ENCODE assay signal across 25 cellular contexts in the genomic region with DNA sequence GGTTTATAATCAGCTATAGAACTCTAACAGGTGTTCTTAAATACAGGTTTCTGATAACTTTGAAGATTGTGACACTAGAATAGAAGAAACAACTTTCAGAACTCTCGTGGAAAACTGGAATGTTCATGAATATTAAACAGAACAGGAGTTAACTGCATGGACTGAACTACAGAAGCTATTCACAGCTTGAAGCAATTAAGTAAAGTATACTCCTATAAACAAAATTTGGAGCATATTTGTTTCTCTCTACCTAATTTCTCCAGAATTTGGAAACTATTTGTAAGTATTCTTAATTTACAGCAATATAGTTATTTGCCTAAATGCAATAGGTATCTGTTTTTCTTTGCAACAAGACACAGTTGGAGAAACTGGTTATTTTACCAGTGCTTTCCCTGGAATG.
DNase-seq lines count a peak whose midpoint lies in the region; FAIRE-seq and TF ChIP-seq lines count a peak whose summit lies in the region.
"Had no signal": no experiment of that assay in that cellular context is flagged by ENCODE, and none has a peak within 500 bp of the region (broad histone marks: within the 10 kb centered on the region; RNA-seq: fewer than 3 reads in every experiment).

No MANE protein-coding gene starts in this region.

- no peak overlapping the region for H4K91ac ChIP-seq in mesenchymal stem cell (ENCODE audit: low read length)

- no peak overlapping the region for H3K4me3 Mint-ChIP-seq in Calu3 (ENCODE audit: low read depth, unreplicated experiment)
- H3K4me3 Mint-ChIP-seq: CD8-positive, alpha-beta memory T cell had no signal

- CTCF ChIA-PET in Calu3 (lab: Charles Lee) = no interaction called here

- H3K9ac ChIP-seq in mesenchymal stem cell (ENCODE audit: low read length) = no peak overlapping the region
- H3K9ac ChIP-seq: BLaER1 treated with 17β-estradiol and CSF1 and Interleukin-3, amounts not matched to agents 10 nM and 100 nM; GM23248; SK-N-SH had no signal

- BruUV-seq in Calu3 (replicated peaks; lab: Mats Ljungman, UMichigan) = no TSS peak

- H3K79me1 ChIP-seq in mesenchymal stem cell (replicated peaks; ENCODE audit: low read length, poor library complexity, severe bottlenecking) = no peaks in the 10 kb centered on the region

- no peaks in the 10 kb centered on the region for H3K36me3 ChIP-seq in mesenchymal stem cell (ENCODE audit: control insufficient read depth in 1 of 2, insufficient read depth in 2 of 2, low read depth in 1 of 2, low read length in 2 of 2)
- H3K36me3 ChIP-seq: BLaER1 treated with 17β-estradiol and CSF1 and Interleukin-3, amounts not matched to agents 10 nM and 100 nM; HAP-1 had no signal

- no peak overlapping the region for H3K27ac ChIP-seq in mesenchymal stem cell (ENCODE audit: low read length, poor library complexity, severe bottlenecking)
- H3K27ac ChIP-seq: BLaER1 treated with 17β-estradiol and CSF1 and Interleukin-3, amounts not matched to agents 10 nM and 100 nM; GM23248; HL-60 had no signal

- H3K4me1 ChIP-seq in mesenchymal stem cell (ENCODE audit: control insufficient read depth, insufficient read depth, low read depth, low read length) = no peaks in the 10 kb centered on the region
- H3K4me1 ChIP-seq: HAP-1 had no signal

- H4K8ac ChIP-seq in mesenchymal stem cell (ENCODE audit: low read length) = no peak overlapping the region

- no peak overlapping the region for H2BK15ac ChIP-seq in mesenchymal stem cell (ENCODE audit: low read depth, poor library complexity, severe bottlenecking)

- no peak overlapping the region for H3K14ac ChIP-seq in mesenchymal stem cell (ENCODE audit: low read length in 2 of 2)

- no peak overlapping the region for H2BK5ac ChIP-seq in mesenchymal stem cell (ENCODE audit: low read depth, low read length, poor library complexity, severe bottlenecking)

- FAIRE-seq in urothelium cell line (lab: Jason Lieb, UNC) = no peak
- FAIRE-seq: D721Med, GM12878 had no signal

- H2BK12ac ChIP-seq in mesenchymal stem cell (ENCODE audit: low read length in 2 of 2) = no peak overlapping the region

- no peak overlapping the region for H3K18ac ChIP-seq in mesenchymal stem cell (ENCODE audit: low read depth in 1 of 2, low read length in 2 of 2)

- H3K4me3 ChIP-seq in mesenchymal stem cell (ENCODE audit: insufficient read depth in 1 of 2, low read depth in 1 of 2, low read length in 2 of 2) = no peak overlapping the region
- H3K4me3 ChIP-seq: BLaER1 treated with 17β-estradiol and CSF1 and Interleukin-3, amounts not matched to agents 10 nM and 100 nM; GM12878; GM23248; HAP-1 had no signal

- no peak overlapping the region for H3K27ac Mint-ChIP-seq in Calu3 (ENCODE audit: unreplicated experiment)
- H3K27ac Mint-ChIP-seq: CD8-positive, alpha-beta memory T cell had no signal

- H3K9me3 Mint-ChIP-seq in Calu3 (ENCODE audit: low read depth, unreplicated experiment) = peaks cover 11% of the 10 kb centered on the region

- WGBS in mesenchymal stem cell = no CpG with 5 or more reads among the region's 1 CpG

- no peak overlapping the region for H2BK120ac ChIP-seq in mesenchymal stem cell (ENCODE audit: low read depth, low read length)

- H2AFZ ChIP-seq in mesenchymal stem cell (ENCODE audit: low read depth, low read length) = no peak overlapping the region
- H2AFZ ChIP-seq: GM23248 had no signal

- H3K27me3 ChIP-seq in mesenchymal stem cell (ENCODE audit: control insufficient read depth in 1 of 2, insufficient read depth in 1 of 2, low read length in 2 of 2) = no peaks in the 10 kb centered on the region
- H3K27me3 ChIP-seq: BLaER1 treated with 17β-estradiol and CSF1 and Interleukin-3, amounts not matched to agents 10 nM and 100 nM had no signal

- no peak overlapping the region for H3K4me2 ChIP-seq in mesenchymal stem cell (ENCODE audit: low read length, poor library complexity, severe bottlenecking)
- H3K4me2 ChIP-seq: BLaER1 treated with 17β-estradiol and CSF1 and Interleukin-3, amounts not matched to agents 10 nM and 100 nM; SK-N-SH had no signal

- H3K9me3 ChIP-seq in mesenchymal stem cell (ENCODE audit: control insufficient read depth, low read length) = peaks cover 26% of the 10 kb centered on the region
- H3K9me3 ChIP-seq: HAP-1, SK-N-SH had no signal

- peak; percentile 23 for DNase-seq in DMS53 (lab: John Stamatoyannopoulos, UW)
- no peak for DNase-seq in DMS53 treated with DMSO at 0.1 percent for 48 hours (lab: John Stamatoyannopoulos, UW; ENCODE audit: unreplicated experiment)
- peak; percentile 4 for DNase-seq in LHCN-M2 (ENCODE audit: low read depth)
- DNase-seq in amniotic epithelial cell (ENCODE audit: low read depth) = peak; percentile 0
- DNase-seq in mesenchymal stem cell = peak; percentile 8
- no peak for DNase-seq in SHP77 (lab: John Stamatoyannopoulos, UW)
- DNase-seq in urothelium cell line (ENCODE audit: low spot score) = no peak
- no peak for DNase-seq in Calu3
- DNase-seq: 8988T, DND-41, GM23248, KBM-7, NCI-H1436, NCI-H1930, NCI-H226, NCI-H510A treated with DMSO at 0.1 percent for 48 hours, NCI-H774, Right ventricle myocardium superior, SK-N-SH had no signal

- no peaks in the 10 kb centered on the region for H3K27me3 Mint-ChIP-seq in Calu3 (ENCODE audit: unreplicated experiment)
- H3K27me3 Mint-ChIP-seq: CD8-positive, alpha-beta memory T cell had no signal

- intact Hi-C loops in Calu3 (cut with micrococcal nuclease; ENCODE audit: unreplicated experiment) = no loop called here

- no peak overlapping the region for H3K4ac ChIP-seq in mesenchymal stem cell (ENCODE audit: low read depth in 1 of 2, low read length in 2 of 2)

- no peak for TF ChIP-seq CTCF in Calu3 (IDR thresholded peaks at IDR 0.05; ENCODE audit: unreplicated experiment)

- H3K4me1 Mint-ChIP-seq in Calu3 (ENCODE audit: low read depth, unreplicated experiment) = no peaks in the 10 kb centered on the region
- H3K4me1 Mint-ChIP-seq: CD8-positive, alpha-beta memory T cell had no signal

- no peaks in the 10 kb centered on the region for H3K36me3 Mint-ChIP-seq in Calu3 (ENCODE audit: insufficient read depth, unreplicated experiment)
- H3K36me3 Mint-ChIP-seq: CD8-positive, alpha-beta memory T cell had no signal

- H2AK5ac ChIP-seq in mesenchymal stem cell (ENCODE audit: low read length, severe bottlenecking) = no peak overlapping the region

- no peak overlapping the region for H3K23ac ChIP-seq in mesenchymal stem cell (ENCODE audit: low read length in 2 of 2)

Comparison
In these comparisons a context has a peak if more than half of its experiments do, and no peak if none do; other contexts are left out.
1. DNase-seq: peak in DMS53 (single experiment), LHCN-M2 (single experiment), amniotic epithelial cell (single experiment) and mesenchymal stem cell (single experiment); none in DMS53 treated with DMSO at 0.1 percent for 48 hours (single experiment), SHP77 (0 of 2), urothelium cell line (single experiment) and Calu3 (single experiment).